In the genomic region with DNA sequence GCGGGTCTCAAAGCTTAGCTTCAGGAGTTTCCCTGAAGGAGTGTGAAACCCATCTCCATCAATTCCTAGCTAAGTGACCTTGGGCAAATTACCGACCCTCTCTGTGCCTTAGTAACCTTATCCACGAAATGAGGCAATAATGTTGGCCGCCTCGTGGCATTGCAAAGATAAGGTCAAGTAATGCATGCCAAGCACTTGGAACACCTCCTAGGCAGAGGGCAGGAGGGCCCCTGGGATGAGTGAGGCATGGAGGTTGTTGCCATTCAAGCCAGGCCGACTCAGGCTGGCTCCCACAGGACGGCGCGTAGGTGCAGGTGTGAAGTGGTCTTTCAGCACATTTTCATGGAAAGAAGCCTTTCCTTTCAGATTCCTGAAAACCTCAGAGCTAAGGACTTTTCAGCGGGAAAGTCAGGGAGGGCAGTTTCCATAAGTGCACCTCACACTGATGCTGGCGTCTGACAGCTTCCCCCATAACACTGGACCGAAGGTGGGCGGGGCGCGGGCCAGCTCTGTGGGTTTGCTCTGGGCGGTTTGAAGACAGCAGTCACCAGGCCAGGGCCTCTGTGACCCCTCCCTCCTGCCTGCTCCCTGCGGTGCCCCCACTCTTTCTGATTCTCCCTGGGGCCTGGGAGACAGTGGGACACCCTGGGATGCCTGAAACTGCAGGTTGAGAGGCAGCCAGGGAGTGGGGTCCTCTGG, we compare ENCODE assay signal across 14 cellular contexts. TPM values are rescaled to one million over a fixed set of nuclear protein-coding genes. Genes with fewer than 3 reads are reported as not detected.
A peak's percentile ranks its signal among the peaks of the same experiment; 100 is the strongest.
DNase-seq lines count a peak whose midpoint lies in the region; ATAC-seq, FAIRE-seq and TF ChIP-seq lines count a peak whose summit lies in the region.
"Had no signal": no experiment of that assay in that cellular context is flagged by ENCODE, and none has a peak within 500 bp of the region (broad histone marks: within the 10 kb centered on the region; RNA-seq: fewer than 3 reads in every experiment).

No MANE protein-coding gene starts in this region.

- ATAC-seq in Right ventricle myocardium superior (ENCODE audit: poor library complexity) (peak; percentile 73), K562 (peak; percentile 28; the same call in 1 of the 3 replicates), omental fat pad (ENCODE audit: low FRiP score) (peak; percentile 64), upper lobe of left lung (ENCODE audit: low FRiP score in 2 of 2) (no peak), HG03354 (IDR thresholded peaks at IDR 0.05; ENCODE audit: poor library complexity, severe bottlenecking, unreplicated experiment) (no peak)

- peaks cover 4% of the 10 kb centered on the region for H3K27me3 Mint-ChIP-seq in neural progenitor cell (ENCODE audit: insufficient read depth, low read depth)

- no TSS peak for BruUV-seq in K562 (replicated peaks; lab: Mats Ljungman, UMichigan)

- no peak overlapping the region for H3K27ac Mint-ChIP-seq in neural progenitor cell
- H3K27ac Mint-ChIP-seq: IgD-negative memory B cell had no signal

- FAIRE-seq in K562 (lab: Jason Lieb, UNC): no peak

- TF ChIP-seq POLR2A in K562 (conservative IDR thresholded peaks at IDR 0.05): no peak
- TF ChIP-seq POLR2A in upper lobe of left lung (IDR thresholded peaks at IDR 0.05): no peak

- H3K4me3 ChIP-seq in left ventricle myocardium inferior (no peak overlapping the region), K562 (no peak overlapping the region), upper lobe of left lung (no peak overlapping the region), neural progenitor cell (no peak overlapping the region)

- WGBS in K562 (ENCODE audit: insufficient coverage, low coverage, missing lambda C conversion rate): 11% methylated on average over 17 of the region's 17 CpGs
- 46 to 63% methylated on average over 5 to 17 of the region's 17 CpGs for WGBS in upper lobe of left lung, 2 donors

- H3K9me1 ChIP-seq in K562 (ENCODE audit: control insufficient read depth, insufficient read depth, low read length): peaks cover 2% of the 10 kb centered on the region

- H2AFZ ChIP-seq in K562 (ENCODE audit: low read depth, low read length) (no peak overlapping the region), neural progenitor cell (replicated peaks) (no peak overlapping the region)

- H3K27ac ChIP-seq in left ventricle myocardium inferior (replicated peaks) (no peak overlapping the region), K562 (ENCODE audit: extremely low read depth, low read depth, low read length) (no peak overlapping the region), upper lobe of left lung (no peak overlapping the region), neural progenitor cell (no peak overlapping the region)

- H3K36me3 Mint-ChIP-seq in neural progenitor cell: no peaks in the 10 kb centered on the region
- H3K36me3 Mint-ChIP-seq: IgD-negative memory B cell had no signal

- H3F3A ChIP-seq in neural progenitor cell (ENCODE audit: low read depth): peaks cover 7% of the 10 kb centered on the region

- TF ChIP-seq EP300 in K562 (IDR thresholded peaks at IDR 0.05; ENCODE audit: low read length): no peak
- no peak for TF ChIP-seq EP300 in upper lobe of left lung (IDR thresholded peaks at IDR 0.05)

- H3K9me3 Mint-ChIP-seq in neural progenitor cell: no peaks in the 10 kb centered on the region
- H3K9me3 Mint-ChIP-seq: IgD-negative memory B cell had no signal

- CTCF ChIA-PET in K562 (lab: Yijun Ruan, JAX; ENCODE audit: low intra/inter-chr PET ratio): no interaction called here

- POLR2A ChIA-PET in K562 (lab: Yijun Ruan, JAX): interaction anchor here (0.6 to 0.8 kb wide), 3 partner anchors 28 to 723 kb away, joined by 3 read pairs; no protein-coding TSS in a partner anchor

- H3K36me3 ChIP-seq in left ventricle myocardium inferior: no peaks in the 10 kb centered on the region
- H3K36me3 ChIP-seq in K562 (ENCODE audit: control insufficient read depth, insufficient read depth, low read length): no peaks in the 10 kb centered on the region
- H3K36me3 ChIP-seq in upper lobe of left lung: no peaks in the 10 kb centered on the region
- H3K36me3 ChIP-seq in neural progenitor cell: no peaks in the 10 kb centered on the region

- H3K4me1 Mint-ChIP-seq in neural progenitor cell: peaks cover 14% of the 10 kb centered on the region

- intact Hi-C loops in Right ventricle myocardium superior (cut with DNase I) (no loop called here), left ventricle myocardium inferior (cut with micrococcal nuclease) (no loop called here), K562 (cut with micrococcal nuclease) (no loop called here)

- H3K9ac ChIP-seq in K562 (ENCODE audit: insufficient read depth in 1 of 2, low read depth in 2 of 2, low read length in 2 of 2): peak overlapping the region in 1 of 2 experiments; percentile 26; a peak in 1 of 4 replicates
- H3K9ac ChIP-seq in neural progenitor cell: no peak overlapping the region

- TF ChIP-seq CTCF in left ventricle myocardium inferior (IDR thresholded peaks at IDR 0.05; ENCODE audit: borderline replicate concordance) (no peak), K562 (IDR thresholded peaks at IDR 0.05 in 2 of 3, conservative IDR thresholded peaks at IDR 0.05 in 1 of 3; ENCODE audit: insufficient read depth in 2 of 3, low read depth in 1 of 3, low read length in 3 of 3) (no peak), omental fat pad (IDR thresholded peaks at IDR 0.05) (no peak), upper lobe of left lung (IDR thresholded peaks at IDR 0.05) (no peak), neural progenitor cell (IDR thresholded peaks at IDR 0.05) (no peak)

- peaks cover 18% of the 10 kb centered on the region for H3K27me3 ChIP-seq in left ventricle myocardium inferior (ENCODE audit: low read depth)
- H3K27me3 ChIP-seq in K562 (ENCODE audit: control insufficient read depth in 2 of 2, insufficient read depth in 2 of 2, low read length in 2 of 2): peaks cover 37 to 76% of the 10 kb centered on the region in 2 experiments; a peak in 4 of 5 replicates
- no peaks in the 10 kb centered on the region for H3K27me3 ChIP-seq in upper lobe of left lung
- H3K27me3 ChIP-seq in neural progenitor cell: no peaks in the 10 kb centered on the region

- no peak overlapping the region for H3K4me3 Mint-ChIP-seq in neural progenitor cell
- H3K4me3 Mint-ChIP-seq: CD14-positive monocyte, IgD-negative memory B cell had no signal

- peaks cover 26% of the 10 kb centered on the region for H3K4me1 ChIP-seq in left ventricle myocardium inferior
- peaks cover 11 to 13% of the 10 kb centered on the region in 2 experiments for H3K4me1 ChIP-seq in K562 (replicated peaks in 1 of 2; ENCODE audit: control insufficient read depth in 2 of 2, insufficient read depth in 2 of 2, low read length in 2 of 2)
- H3K4me1 ChIP-seq in upper lobe of left lung: peaks cover 0 to 15% (median 6%) of the 10 kb centered on the region in 4 donors
- peaks cover 4% of the 10 kb centered on the region for H3K4me1 ChIP-seq in neural progenitor cell

- TF ChIP-seq RAD21 in K562 (CRISPR knock-in tag; conservative IDR thresholded peaks at IDR 0.05 in 1 of 2, IDR thresholded peaks at IDR 0.05 in 1 of 2): no peak

- DNase-seq in Right ventricle myocardium superior: no peak
- DNase-seq in left ventricle myocardium inferior: no peak
- DNase-seq in K562 (ENCODE audit: extremely low read depth in 1 of 4, low spot score in 3 of 4): no peak
- DNase-seq in omental fat pad (ENCODE audit: low spot score): no peak
- peak; percentile 34 to 71 for DNase-seq in upper lobe of left lung
- no peak for DNase-seq in activated CD4-positive, alpha-beta T cell treated with anti-CD3 and anti-CD28 coated beads, Interleukin-2, amount 50 U/mL, for 1 hour
- no peak for DNase-seq in neural progenitor cell (ENCODE audit: low spot score)
- DNase-seq: 8988T, COR-L47, NCI-H1436 treated with DMSO at 0.1 percent for 48 hours, NCI-H345 had no signal

- H3K79me2 ChIP-seq in K562 (ENCODE audit: control insufficient read depth, insufficient read depth, low read length): no peaks in the 10 kb centered on the region
- no peaks in the 10 kb centered on the region for H3K79me2 ChIP-seq in neural progenitor cell (ENCODE audit: low read depth)

- no peak overlapping the region for H3K4me2 ChIP-seq in K562 (ENCODE audit: insufficient read depth, low read length)
- no peak overlapping the region for H3K4me2 ChIP-seq in neural progenitor cell

- H4K20me1 ChIP-seq in K562 (replicated peaks; ENCODE audit: control insufficient read depth, insufficient read depth, low read length) (0 out of 2 replicates have a peak, but pooled peaks cover 6% of the 10 kb centered on the region), neural progenitor cell (ENCODE audit: low read depth) (no peaks in the 10 kb centered on the region)

- no peaks in the 10 kb centered on the region for H3K9me3 ChIP-seq in left ventricle myocardium inferior (replicated peaks)
- peaks cover 8% of the 10 kb centered on the region for H3K9me3 ChIP-seq in K562 (replicated peaks; ENCODE audit: control insufficient read depth, insufficient read depth, low read depth, low read length)
- H3K9me3 ChIP-seq in upper lobe of left lung: no peaks in the 10 kb centered on the region
- no peaks in the 10 kb centered on the region for H3K9me3 ChIP-seq in neural progenitor cell (ENCODE audit: low read depth)

- in situ Hi-C loops in K562 (cut with MboI): no loop called here

RNA-seq across cellular contexts. Expression of a gene that starts 25.2 kb away (rescaled TPM):
- total RNA-seq in Right ventricle myocardium superior: 14.6 TPM
- total RNA-seq in left ventricle myocardium inferior: 16.8 TPM
- total RNA-seq in K562 (2011; cell fraction: chromatin; rRNA removed; ENCODE audit: low replicate concordance): 33.5 and 109 TPM in 2 replicates
- 69.5 and 71.5 TPM in 2 replicates for total RNA-seq in K562 (2011; cell fraction: nucleolus; rRNA removed)
- total RNA-seq in K562 (2011; cell fraction: nucleoplasm; rRNA removed): 35.5 and 40.0 TPM in 2 replicates
- 19.1 and 23.0 TPM in 2 replicates for total RNA-seq in K562 (2014; rRNA removed)
- total RNA-seq in K562 (2014; rRNA removed; fragmentation: Illumina TruSeq; extraction: Trizol): 4.5 and 7.2 TPM in 2 replicates
- total RNA-seq in K562 (2015; rRNA removed; fragmentation: Illumina TruSeq; extraction: Trizol): 13.3 and 15.6 TPM in 2 replicates
- 20.4 and 23.8 TPM in 2 replicates for total RNA-seq in K562 (2021)
- polyA plus RNA-seq in K562 (2011; rRNA removed): 9.8 and 12.0 TPM in 2 replicates
- polyA plus RNA-seq in K562 (2011; cell fraction: cytosol; rRNA removed): 8.3 and 20.1 TPM in 2 replicates
- 42.6 and 76.4 TPM in 2 replicates for polyA plus RNA-seq in K562 (2011; cell fraction: nucleus; rRNA removed)
- polyA plus RNA-seq in K562 (2012): 16.0 and 24.3 TPM in 2 replicates
- polyA plus RNA-seq in K562 (2014; fragmentation: Illumina TruSeq; extraction: Trizol): 6.7 and 10.2 TPM in 2 replicates
- under 1 TPM; 0.15 to 0.27 TPM for polyA plus RNA-seq in K562 (2014; fragmentation: Nextera tagmentation; extraction: Ambion mirVana)
- polyA plus RNA-seq in K562 (2014; rRNA removed): 16.0 and 17.3 TPM in 2 replicates
- polyA minus RNA-seq in K562 (2011; rRNA and poly(A)+ RNA removed): 4.6 and 9.7 TPM in 2 replicates
- 13.5 and 19.8 TPM in 2 replicates for polyA minus RNA-seq in K562 (2011; cell fraction: cytosol; rRNA and poly(A)+ RNA removed)
- 24.9 and 30.8 TPM in 2 replicates for polyA minus RNA-seq in K562 (2011; cell fraction: nucleus; rRNA and poly(A)+ RNA removed)
- 10 to 100 TPM; 15.7 to 64.2 (median 28.1) TPM for total RNA-seq in omental fat pad
- 10 to 100 TPM; 16.3 to 93.2 (median 46.7) TPM for total RNA-seq in upper lobe of left lung
- 12.7 and 16.9 TPM in 2 replicates for total RNA-seq in neural progenitor cell (ENCODE audit: low replicate concordance)

RNA-seq across cellular contexts. Expression of a gene that starts 44.2 kb away (rescaled TPM):
- total RNA-seq in Right ventricle myocardium superior (7.7 TPM), left ventricle myocardium inferior (7.5 TPM), K562 (2014; rRNA removed) (15.2 and 16.1 TPM in 2 replicates), K562 (2014; rRNA removed; fragmentation: Illumina TruSeq; extraction: Trizol) (2.7 and 4.7 TPM in 2 replicates), K562 (2015; rRNA removed; fragmentation: Illumina TruSeq; extraction: Trizol) (10.3 and 12.1 TPM in 2 replicates), K562 (2021) (11.9 and 13.0 TPM in 2 replicates), omental fat pad (10 to 100 TPM in 2 of 4 donors, 1 to 10 TPM in 2; 6.2 to 24.1 (median 10.3) TPM), upper lobe of left lung (100 to 1,000 TPM in 1 of 6 donors, 10 to 100 TPM in 5; 12.6 to 138 (median 37.2) TPM), neural progenitor cell (ENCODE audit: low replicate concordance) (0.62 and 9.0 TPM in 2 replicates)
- total RNA-seq in K562 (2011; cell fraction: chromatin; rRNA removed; ENCODE audit: low replicate concordance): 6.1 and 13.7 TPM in 2 replicates
- 8.7 and 12.0 TPM in 2 replicates for total RNA-seq in K562 (2011; cell fraction: nucleolus; rRNA removed)
- total RNA-seq in K562 (2011; cell fraction: nucleoplasm; rRNA removed): 7.3 and 11.5 TPM in 2 replicates
- polyA plus RNA-seq in K562 (2011; rRNA removed) (5.2 and 10.7 TPM in 2 replicates), K562 (2014; fragmentation: Illumina TruSeq; extraction: Trizol) (7.9 and 13.4 TPM in 2 replicates), K562 (2014; fragmentation: Nextera tagmentation; extraction: Ambion mirVana) (1 to 10 TPM in 1 of 2 experiments, under 1 TPM in 1; 0.13 to 1.7 TPM), K562 (2014; rRNA removed) (16.3 and 18.1 TPM in 2 replicates)
- 10.3 and 16.8 TPM in 2 replicates for polyA plus RNA-seq in K562 (2011; cell fraction: cytosol; rRNA removed)
- polyA plus RNA-seq in K562 (2011; cell fraction: nucleus; rRNA removed): 13.5 and 14.6 TPM in 2 replicates
- 10.6 and 21.0 TPM in 2 replicates for polyA plus RNA-seq in K562 (2012)
- polyA minus RNA-seq in K562 (2011; rRNA and poly(A)+ RNA removed): 1.2 and 1.5 TPM in 2 replicates
- 2.2 and 7.0 TPM in 2 replicates for polyA minus RNA-seq in K562 (2011; cell fraction: cytosol; rRNA and poly(A)+ RNA removed)
- polyA minus RNA-seq in K562 (2011; cell fraction: nucleus; rRNA and poly(A)+ RNA removed): 2.2 and 5.9 TPM in 2 replicates

Comparison
In these comparisons a context has a peak if more than half of its experiments do, and no peak if none do; other contexts are left out.
1. ATAC-seq: peak in Right ventricle myocardium superior (single experiment), K562 (single experiment) and omental fat pad (single experiment); none in upper lobe of left lung (0 of 2) and HG03354 (single experiment).
2. DNase-seq: peak in upper lobe of left lung (2 of 2); none in Right ventricle myocardium superior (single experiment), left ventricle myocardium inferior (single experiment), K562 (0 of 4), omental fat pad (single experiment), activated CD4-positive, alpha-beta T cell treated with anti-CD3 and anti-CD28 coated beads, Interleukin-2, amount 50 U/mL, for 1 hour (single experiment) and neural progenitor cell (single experiment).